In genomic region chr11:126638663-126639062, GRCh38 we compare ENCODE assay signal across 22 cellular contexts.
DNase-seq lines count a peak whose midpoint lies in the region; ATAC-seq, FAIRE-seq and TF ChIP-seq lines count a peak whose summit lies in the region.
"Had no signal": no experiment of that assay in that cellular context is flagged by ENCODE, and none has a peak within 500 bp of the region (broad histone marks: within the 10 kb centered on the region; RNA-seq: fewer than 3 reads in every experiment).

No MANE protein-coding gene starts in this region.

- H3K36me3 ChIP-seq in liver (ENCODE audit: control insufficient read depth in 4 of 4, insufficient read depth in 3 of 4, low read depth in 1 of 4, low read length in 3 of 4) (no peaks in the 10 kb centered on the region), HepG2 (replicated peaks in 1 of 2; ENCODE audit: control insufficient read depth in 1 of 2, insufficient read depth in 2 of 2, low read length in 2 of 2) (no peaks in the 10 kb centered on the region), SJSA1 (no peaks in the 10 kb centered on the region), mesenchymal stem cell (ENCODE audit: control insufficient read depth in 1 of 2, insufficient read depth in 2 of 2, low read depth in 1 of 2, low read length in 2 of 2) (no peaks in the 10 kb centered on the region)
- H3K36me3 ChIP-seq: BE2C had no signal

- H4K8ac ChIP-seq in mesenchymal stem cell (ENCODE audit: low read length), result no peak overlapping the region

- H3K79me1 ChIP-seq in mesenchymal stem cell (replicated peaks; ENCODE audit: low read length, poor library complexity, severe bottlenecking), result peaks cover 4% of the 10 kb centered on the region

- H3K27me3 ChIP-seq in liver (ENCODE audit: control insufficient read depth in 4 of 4, insufficient read depth in 4 of 4, low read length in 3 of 4) (no peaks in the 10 kb centered on the region), HepG2 (ENCODE audit: control insufficient read depth in 1 of 2, insufficient read depth in 2 of 2, low read length in 2 of 2) (peaks cover 0 to 6% of the 10 kb centered on the region in 2 experiments; a peak in 3 of 5 replicates), SJSA1 (replicated peaks) (no peaks in the 10 kb centered on the region), mesenchymal stem cell (ENCODE audit: control insufficient read depth in 1 of 2, insufficient read depth in 1 of 2, low read length in 2 of 2) (peaks cover 0 to 3% of the 10 kb centered on the region in 2 experiments)

- BruUV-seq in HepG2 (replicated peaks; lab: Mats Ljungman, UMichigan), result no TSS peak

- H4K20me1 ChIP-seq in HepG2 (ENCODE audit: insufficient read depth, low read length), result no peaks in the 10 kb centered on the region

- H3K18ac ChIP-seq in mesenchymal stem cell (ENCODE audit: low read depth in 1 of 2, low read length in 2 of 2), result no peak overlapping the region

- peaks cover 0 to 2% (median 0%) of the 10 kb centered on the region in 4 donors for H3K4me1 ChIP-seq in liver (ENCODE audit: control insufficient read depth in 4 of 4, insufficient read depth in 4 of 4, low read length in 3 of 4)
- H3K4me1 ChIP-seq in HepG2 (ENCODE audit: insufficient read depth, low read length), result peaks cover 7% of the 10 kb centered on the region
- H3K4me1 ChIP-seq in SJSA1 (replicated peaks), result peaks cover 32% of the 10 kb centered on the region
- peaks cover 4% of the 10 kb centered on the region for H3K4me1 ChIP-seq in mesenchymal stem cell (ENCODE audit: control insufficient read depth, insufficient read depth, low read depth, low read length)
- H3K4me1 ChIP-seq: BE2C, Caco-2 had no signal

- TF ChIP-seq CTCF in liver (IDR thresholded peaks at IDR 0.05; ENCODE audit: low read depth, low read length, missing input control) (no peak), HepG2 (CRISPR knock-in tag; IDR thresholded peaks at IDR 0.05) (no peak)

- TF ChIP-seq RAD21 in liver (IDR thresholded peaks at IDR 0.05) (no peak), HepG2 (CRISPR knock-in tag; IDR thresholded peaks at IDR 0.05) (no peak)

- H4K91ac ChIP-seq in mesenchymal stem cell (ENCODE audit: low read length), result no peak overlapping the region

- H2BK120ac ChIP-seq in mesenchymal stem cell (ENCODE audit: low read depth, low read length), result no peak overlapping the region

- H3K14ac ChIP-seq in mesenchymal stem cell (ENCODE audit: low read length in 2 of 2), result no peak overlapping the region

- H2BK15ac ChIP-seq in mesenchymal stem cell (ENCODE audit: low read depth, poor library complexity, severe bottlenecking), result no peak overlapping the region

- H3K4me2 ChIP-seq in HepG2 (ENCODE audit: low read depth, low read length) (no peak overlapping the region), mesenchymal stem cell (ENCODE audit: low read length, poor library complexity, severe bottlenecking) (no peak overlapping the region)

- FAIRE-seq in HepG2 (lab: Jason Lieb, UNC), result no peak
- FAIRE-seq: GM12891, GM18507, HTR-8/SVneo had no signal

- POLR2A ChIA-PET in HepG2 (lab: Yijun Ruan, JAX), result no interaction called here

- no peak overlapping the region for H3K23ac ChIP-seq in mesenchymal stem cell (ENCODE audit: low read length in 2 of 2)

- no peak overlapping the region for H2AFZ ChIP-seq in HepG2 (ENCODE audit: low read length)
- no peak overlapping the region for H2AFZ ChIP-seq in mesenchymal stem cell (ENCODE audit: low read depth, low read length)

- CTCF ChIA-PET in HepG2 (lab: Yijun Ruan, JAX; ENCODE audit: low intra/inter-chr PET ratio, low total read pairs), result no interaction called here

- H3K9me3 ChIP-seq in liver (ENCODE audit: control insufficient read depth in 4 of 4, low read length in 3 of 4) (no peaks in the 10 kb centered on the region), HepG2 (ENCODE audit: low read length) (no peaks in the 10 kb centered on the region), SJSA1 (replicated peaks) (no peaks in the 10 kb centered on the region), mesenchymal stem cell (ENCODE audit: control insufficient read depth, low read length) (no peaks in the 10 kb centered on the region)
- H3K9me3 ChIP-seq: BE2C, Caco-2 had no signal

- H3K4me3 ChIP-seq in liver (ENCODE audit: low read depth in 1 of 3, low read length in 3 of 3), result no peak overlapping the region
- no peak overlapping the region for H3K4me3 ChIP-seq in HepG2 (replicated peaks in 1 of 3; ENCODE audit: insufficient read depth in 1 of 3, low read depth in 2 of 3, low read length in 3 of 3)
- no peak overlapping the region for H3K4me3 ChIP-seq in SJSA1
- H3K4me3 ChIP-seq in mesenchymal stem cell (ENCODE audit: insufficient read depth in 1 of 2, low read depth in 1 of 2, low read length in 2 of 2), result no peak overlapping the region

- H2BK12ac ChIP-seq in mesenchymal stem cell (ENCODE audit: low read length in 2 of 2), result no peak overlapping the region

- no peak for ATAC-seq in HepG2
- no peak for ATAC-seq in HG02973 (IDR thresholded peaks at IDR 0.05; ENCODE audit: unreplicated experiment)
- ATAC-seq in GM18505 (IDR thresholded peaks at IDR 0.05; ENCODE audit: unreplicated experiment), result no peak
- ATAC-seq in GM21390 (IDR thresholded peaks at IDR 0.05; ENCODE audit: unreplicated experiment), result no peak

- no peak overlapping the region for H2BK5ac ChIP-seq in mesenchymal stem cell (ENCODE audit: low read depth, low read length, poor library complexity, severe bottlenecking)

- no peaks in the 10 kb centered on the region for H3K79me2 ChIP-seq in HepG2 (ENCODE audit: insufficient read depth, low read length)

- H3K9ac ChIP-seq in liver (ENCODE audit: low read depth in 1 of 2, low read length in 2 of 2) (no peak overlapping the region), HepG2 (ENCODE audit: insufficient read depth, low read depth, low read length) (no peak overlapping the region), mesenchymal stem cell (ENCODE audit: low read length) (no peak overlapping the region)

- no peak overlapping the region for H3K4ac ChIP-seq in mesenchymal stem cell (ENCODE audit: low read depth in 1 of 2, low read length in 2 of 2)

- DNase-seq in HepG2 (ENCODE audit: low spot score) (no peak), SJSA1 (ENCODE audit: low read depth in 1 of 2, low spot score in 2 of 2) (no peak), mesenchymal stem cell (no peak), NCI-H2227 (lab: John Stamatoyannopoulos, UW; ENCODE audit: unreplicated experiment) (no peak)
- DNase-seq: 8988T; BE2C; Caco-2; CD4-positive, alpha-beta T cell; EL; H9; NCI-H1092 treated with DMSO at 0.1 percent for 48 hours; NCI-H146; NCI-H2081; NCI-H510A; NCI-H774 had no signal

- H3K27ac ChIP-seq in liver (ENCODE audit: low read depth in 1 of 2, low read length in 2 of 2) (no peak overlapping the region), HepG2 (ENCODE audit: extremely low read length, insufficient read depth, low read length) (no peak overlapping the region), SJSA1 (peak overlapping the region; percentile 68), mesenchymal stem cell (ENCODE audit: low read length, poor library complexity, severe bottlenecking) (peak overlapping the region; percentile 41)

- intact Hi-C loops in HepG2 (cut with micrococcal nuclease; ENCODE audit: unreplicated experiment), result no loop called here

- TF ChIP-seq EP300 in HepG2 (IDR thresholded peaks at IDR 0.05; ENCODE audit: low read depth in 2 of 2, low read length in 2 of 2) (no peak), HepG2 (CRISPR knock-in tag; IDR thresholded peaks at IDR 0.05; ENCODE audit: borderline replicate concordance) (no peak)

- no peak for TF ChIP-seq POLR2A in HepG2 (IDR thresholded peaks at IDR 0.05; ENCODE audit: insufficient read depth in 1 of 2, low read depth in 2 of 2, low read length in 2 of 2)
- no peak for TF ChIP-seq POLR2A in GM18505 (IDR thresholded peaks at IDR 0.05; ENCODE audit: borderline replicate concordance, extremely low read depth, insufficient read depth, insufficient read length)

- in situ Hi-C loops in HepG2 (cut with HindIII; ENCODE audit: extremely low pct_ligation_motif_present, low pct_unique_long_range_greater_than_20kb), result no loop called here

- 39% methylated on average over 6 of the region's 6 CpGs for WGBS in liver
- WGBS in HepG2 (ENCODE audit: low lambda C conversion rate), result 4% methylated on average over 6 of the region's 6 CpGs
- 83% methylated on average over 5 of the region's 6 CpGs for WGBS in mesenchymal stem cell

- peak overlapping the region; percentile 9 for H2AK5ac ChIP-seq in mesenchymal stem cell (ENCODE audit: low read length, severe bottlenecking)

TF ChIP-seq in HepG2, 621 proteins besides CTCF, POLR2A, EP300 and RAD21:
- TF ChIP-seq HOXA3 (CRISPR knock-in tag; IDR thresholded peaks at IDR 0.05), result no peak
- TF ChIP-seq SNRNP70 (IDR thresholded peaks at IDR 0.05; ENCODE audit: low read depth, low read length), result no peak
- TF ChIP-seq SNAI1 (CRISPR knock-in tag; IDR thresholded peaks at IDR 0.05; ENCODE audit: borderline replicate concordance), result no peak
- TF ChIP-seq, protein P1, sequence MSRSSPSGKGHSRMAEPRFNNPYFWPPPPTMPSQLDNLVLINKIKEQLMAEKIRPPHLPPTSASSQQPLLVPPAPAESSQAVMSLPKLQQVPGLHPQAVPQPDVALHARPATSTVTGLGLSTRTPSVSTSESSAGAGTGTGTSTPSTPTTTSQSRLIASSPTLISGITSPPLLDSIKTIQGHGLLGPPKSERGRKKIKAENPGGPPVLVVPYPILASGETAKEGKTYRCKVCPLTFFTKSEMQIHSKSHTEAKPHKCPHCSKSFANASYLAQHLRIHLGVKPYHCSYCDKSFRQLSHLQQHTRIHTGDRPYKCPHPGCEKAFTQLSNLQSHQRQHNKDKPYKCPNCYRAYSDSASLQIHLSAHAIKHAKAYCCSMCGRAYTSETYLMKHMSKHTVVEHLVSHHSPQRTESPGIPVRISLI (CRISPR knock-in tag; IDR thresholded peaks at IDR 0.05; ENCODE audit: borderline replicate concordance), result no peak
- no peak for TF ChIP-seq CHD4 (IDR thresholded peaks at IDR 0.05; ENCODE audit: borderline replicate concordance, low read length)
- no peak for TF ChIP-seq YEATS2 (CRISPR knock-in tag; IDR thresholded peaks at IDR 0.05; ENCODE audit: borderline replicate concordance)
- TF ChIP-seq CC2D1A (CRISPR knock-in tag; IDR thresholded peaks at IDR 0.05), result no peak
- no peak for TF ChIP-seq GLI4 (CRISPR knock-in tag; IDR thresholded peaks at IDR 0.05; ENCODE audit: borderline replicate concordance)

Comparison
In these comparisons a context has a peak if more than half of its experiments do, and no peak if none do; other contexts are left out.
1. H3K27ac ChIP-seq: peak in SJSA1 (single experiment) and mesenchymal stem cell (single experiment); none in liver (0 of 2) and HepG2 (single experiment).